In the genomic region with DNA sequence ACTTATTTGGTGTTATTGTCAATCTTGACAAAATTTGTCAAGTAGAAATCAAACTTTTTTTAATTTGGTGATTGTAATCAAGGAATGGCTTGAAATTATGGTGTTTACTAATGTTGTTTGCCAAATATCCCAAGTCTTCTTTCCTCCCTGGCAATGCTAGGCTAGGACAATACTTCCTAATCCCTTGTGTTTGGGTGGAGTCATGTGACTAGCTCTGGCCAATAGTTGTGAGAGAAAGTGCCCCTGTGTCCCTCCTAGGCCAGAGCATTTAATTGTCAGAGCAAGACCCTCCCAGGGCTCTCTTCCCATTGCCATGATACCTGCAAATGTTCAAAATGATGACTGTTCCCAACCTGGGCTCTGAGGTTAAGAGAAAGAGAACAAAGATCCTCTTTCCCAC, we compare ENCODE assay signal across 1 cellular context.
TF ChIP-seq lines count a peak whose summit lies in the region.

No MANE protein-coding gene starts in this region.

TF ChIP-seq in GM23338, 12 proteins besides CTCF, POLR2A, EP300 and RAD21 (continued from another document):
- no peak for TF ChIP-seq ZNF462 (CRISPR knock-in tag; IDR thresholded peaks at IDR 0.05)
- TF ChIP-seq STAT1 (IDR thresholded peaks at IDR 0.05; ENCODE audit: unreplicated experiment): no peak
- no peak for TF ChIP-seq ZNF331 (CRISPR knock-in tag; IDR thresholded peaks at IDR 0.05; ENCODE audit: low read depth)
- no peak for TF ChIP-seq JUNB (IDR thresholded peaks at IDR 0.05; ENCODE audit: unreplicated experiment)
- TF ChIP-seq POLR2AphosphoS5 (IDR thresholded peaks at IDR 0.05; ENCODE audit: low read depth): no peak
